In genomic region chr9:135154050-135154570, GRCh38 we compare ENCODE assay signal across 32 cellular contexts.
"Had no signal": no experiment of that assay in that cellular context is flagged by ENCODE, and none has a peak within 500 bp of the region (broad histone marks: within the 10 kb centered on the region; RNA-seq: fewer than 3 reads in every experiment).

No MANE protein-coding gene starts in this region.

- H3K27me3 ChIP-seq: ascending aorta had no signal

- H3K9me3 ChIP-seq: ascending aorta had no signal

- FAIRE-seq: bronchial epithelial cell had no signal

- H3K27ac Mint-ChIP-seq: activated CD4-positive, alpha-beta memory T cell treated with anti-CD3 and anti-CD28 coated beads, Interleukin-2, amount 10 ng/mL, durations not matched to agents 7 days and 5 days; activated naive CD4-positive, alpha-beta T cell treated with anti-CD3 and anti-CD28 coated beads, Interleukin-2, amount 50 U/mL, for 24 hours; activated naive CD8-positive, alpha-beta T cell treated with anti-CD3 and anti-CD28 coated beads, Interleukin-2, amount 10 ng/mL, durations not matched to agents 7 days and 5 days; activated T-cell treated with anti-CD3 and anti-CD28 coated beads, Interleukin-2, amount 50 U/mL, for 24 hours; activated T-helper 2 cell treated with anti-CD3 and anti-CD28 coated beads, Interferon-gamma antibody, Interleukin-2, Interleukin-4, amounts not matched to agents 10 μg/mL and 5 μg/mL and 100 μg/mL, durations not matched to agents 14 hours and 24 hours and 36 hours had no signal

- ATAC-seq: Panc1 had no signal

- H3K27ac ChIP-seq: ascending aorta, KMS-11, VCaP had no signal

- H3K36me3 ChIP-seq: ascending aorta had no signal

- H3K4me2 ChIP-seq: KMS-11 had no signal

- H3K27me3 Mint-ChIP-seq: activated CD4-positive, alpha-beta memory T cell treated with anti-CD3 and anti-CD28 coated beads, Interleukin-2, amount 10 ng/mL, durations not matched to agents 7 days and 5 days; activated naive CD8-positive, alpha-beta T cell treated with anti-CD3 and anti-CD28 coated beads, Interleukin-2, amount 10 ng/mL, durations not matched to agents 7 days and 5 days had no signal

- H3K4me1 ChIP-seq: ascending aorta had no signal

- H3K9me3 Mint-ChIP-seq: activated CD4-positive, alpha-beta memory T cell treated with anti-CD3 and anti-CD28 coated beads, Interleukin-2, amount 10 ng/mL, durations not matched to agents 7 days and 5 days; activated T-helper 2 cell treated with anti-CD3 and anti-CD28 coated beads, Interferon-gamma antibody, Interleukin-2, Interleukin-4, amounts not matched to agents 10 μg/mL and 5 μg/mL and 100 μg/mL, durations not matched to agents 14 hours and 24 hours and 36 hours had no signal

- H3K9ac ChIP-seq: KMS-11 had no signal

- H3K4me3 ChIP-seq: ascending aorta had no signal

- H3K36me3 Mint-ChIP-seq: activated naive CD4-positive, alpha-beta T cell treated with anti-CD3 and anti-CD28 coated beads, Interleukin-2, amount 50 U/mL, for 24 hours; activated naive CD8-positive, alpha-beta T cell treated with anti-CD3 and anti-CD28 coated beads, Interleukin-2, amount 10 ng/mL, durations not matched to agents 7 days and 5 days had no signal

- DNase-seq: activated CD4-positive, alpha-beta memory T cell treated with anti-CD3 and anti-CD28 coated beads, Interleukin-2, amount 10 ng/mL, durations not matched to agents 7 days and 5 days; activated CD4-positive, alpha-beta T cell treated with anti-CD3 and anti-CD28 coated beads for 1 hour; activated CD4-positive, alpha-beta T cell treated with anti-CD3 and anti-CD28 coated beads for 48 hours; activated CD4-positive, CD25-positive, alpha-beta regulatory T cell; activated CD8-positive, alpha-beta memory T cell treated with anti-CD3 and anti-CD28 coated beads for 24 hours; activated gamma-delta T cell; activated naive CD4-positive, alpha-beta T cell treated with Interleukin-2 at 50 U/mL for 16 hours; activated naive CD8-positive, alpha-beta T cell treated with anti-CD3 and anti-CD28 coated beads, Interleukin-2, amount 10 ng/mL, durations not matched to agents 7 days and 5 days; activated T-cell treated with anti-CD3 and anti-CD28 coated beads, Interleukin-2, amount 50 U/mL, for 24 hours; amygdala; caudate nucleus; cerebellar nuclear complex; MM.1S; NCI-H1092 treated with DMSO at 0.1 percent for 48 hours; NCI-H1417; NCI-H146; NCI-H187; NCI-H2029 treated with DMSO at 0.1 percent for 48 hours; NCI-H2171 treated with DMSO at 0.1 percent for 48 hours; NCI-H345; NCI-H524 treated with DMSO at 0.1 percent for 48 hours; SW 1271; T-helper 1 cell; T-helper 2 cell; T-helper 9 cell had no signal

- H3K4me3 Mint-ChIP-seq: activated CD4-positive, alpha-beta memory T cell treated with anti-CD3 and anti-CD28 coated beads, Interleukin-2, amount 10 ng/mL, durations not matched to agents 7 days and 5 days; activated naive CD4-positive, alpha-beta T cell treated with anti-CD3 and anti-CD28 coated beads, Interleukin-2, amount 50 U/mL, for 24 hours; activated naive CD8-positive, alpha-beta T cell treated with anti-CD3 and anti-CD28 coated beads, Interleukin-2, amount 10 ng/mL, durations not matched to agents 7 days and 5 days; activated T-cell treated with anti-CD3 and anti-CD28 coated beads, Interleukin-2, amount 50 U/mL, for 24 hours had no signal

- H3K4me1 Mint-ChIP-seq: activated CD4-positive, alpha-beta memory T cell treated with anti-CD3 and anti-CD28 coated beads, Interleukin-2, amount 10 ng/mL, durations not matched to agents 7 days and 5 days; activated naive CD4-positive, alpha-beta T cell treated with anti-CD3 and anti-CD28 coated beads, Interleukin-2, amount 50 U/mL, for 24 hours had no signal
